Comparison of ENCODE assay signal across 1 cellular context in genomic region chr6:2434116-2434515, GRCh38.
A peak's percentile ranks its signal among the peaks of the same experiment; 100 is the strongest.
TF ChIP-seq lines count a peak whose summit lies in the region.

No MANE protein-coding gene starts in this region.

TF ChIP-seq in HCT116, 20 proteins besides CTCF, POLR2A, EP300 and RAD21:
- TF ChIP-seq SRF (IDR thresholded peaks at IDR 0.05; ENCODE audit: low read depth) (no peak), EZH2 (IDR thresholded peaks at IDR 0.05) (no peak), ELF1 (IDR thresholded peaks at IDR 0.05; ENCODE audit: borderline replicate concordance, low read depth) (no peak), MAX (IDR thresholded peaks at IDR 0.05) (peak; percentile 57; the same call in 1 of the 2 replicates), FOSL1 (IDR thresholded peaks at IDR 0.05; ENCODE audit: low read depth) (peak; percentile 81; the same call in 1 of the 2 replicates), YY1 (IDR thresholded peaks at IDR 0.05; ENCODE audit: extremely low read depth, insufficient replicate concordance, low read depth, low read length) (peak; percentile 33), EGR1 (IDR thresholded peaks at IDR 0.05; ENCODE audit: low read depth) (no peak), CBX3 (IDR thresholded peaks at IDR 0.05; ENCODE audit: low read depth) (peak; percentile 80; the same call in 1 of the 2 replicates), ZNF274 (IDR thresholded peaks at IDR 0.05; ENCODE audit: low read depth, low read length) (no peak), JUND (IDR thresholded peaks at IDR 0.05) (peak; percentile 81), EZH2phosphoT487 (IDR thresholded peaks at IDR 0.05; ENCODE audit: borderline replicate concordance) (no peak), POLR2AphosphoS5 (IDR thresholded peaks at IDR 0.05; ENCODE audit: low read depth, low read length) (peak; percentile 30; the same call in 1 of the 2 replicates), SIN3A (IDR thresholded peaks at IDR 0.05; ENCODE audit: low read depth) (0 out of 2 replicates have a peak, but pooled peaks have one; percentile 40), CEBPB (IDR thresholded peaks at IDR 0.05; ENCODE audit: low read depth) (no peak), SP1 (IDR thresholded peaks at IDR 0.05; ENCODE audit: low read depth) (peak; percentile 88), TCF7L2 (IDR thresholded peaks at IDR 0.05; ENCODE audit: borderline replicate concordance, extremely low read depth, insufficient read depth, insufficient read length) (no peak), ZFX (IDR thresholded peaks at IDR 0.05) (0 out of 2 replicates have a peak, but pooled peaks have one; percentile 7)
- TF ChIP-seq, protein P1, sequence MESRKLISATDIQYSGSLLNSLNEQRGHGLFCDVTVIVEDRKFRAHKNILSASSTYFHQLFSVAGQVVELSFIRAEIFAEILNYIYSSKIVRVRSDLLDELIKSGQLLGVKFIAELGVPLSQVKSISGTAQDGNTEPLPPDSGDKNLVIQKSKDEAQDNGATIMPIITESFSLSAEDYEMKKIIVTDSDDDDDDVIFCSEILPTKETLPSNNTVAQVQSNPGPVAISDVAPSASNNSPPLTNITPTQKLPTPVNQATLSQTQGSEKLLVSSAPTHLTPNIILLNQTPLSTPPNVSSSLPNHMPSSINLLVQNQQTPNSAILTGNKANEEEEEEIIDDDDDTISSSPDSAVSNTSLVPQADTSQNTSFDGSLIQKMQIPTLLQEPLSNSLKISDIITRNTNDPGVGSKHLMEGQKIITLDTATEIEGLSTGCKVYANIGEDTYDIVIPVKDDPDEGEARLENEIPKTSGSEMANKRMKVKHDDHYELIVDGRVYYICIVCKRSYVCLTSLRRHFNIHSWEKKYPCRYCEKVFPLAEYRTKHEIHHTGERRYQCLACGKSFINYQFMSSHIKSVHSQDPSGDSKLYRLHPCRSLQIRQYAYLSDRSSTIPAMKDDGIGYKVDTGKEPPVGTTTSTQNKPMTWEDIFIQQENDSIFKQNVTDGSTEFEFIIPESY (IDR thresholded peaks at IDR 0.05; ENCODE audit: extremely low read depth, insufficient replicate concordance, low read length) = no peak
- TF ChIP-seq, protein P2, sequence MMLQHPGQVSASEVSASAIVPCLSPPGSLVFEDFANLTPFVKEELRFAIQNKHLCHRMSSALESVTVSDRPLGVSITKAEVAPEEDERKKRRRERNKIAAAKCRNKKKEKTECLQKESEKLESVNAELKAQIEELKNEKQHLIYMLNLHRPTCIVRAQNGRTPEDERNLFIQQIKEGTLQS (IDR thresholded peaks at IDR 0.05) = no peak
- TF ChIP-seq, protein P3, sequence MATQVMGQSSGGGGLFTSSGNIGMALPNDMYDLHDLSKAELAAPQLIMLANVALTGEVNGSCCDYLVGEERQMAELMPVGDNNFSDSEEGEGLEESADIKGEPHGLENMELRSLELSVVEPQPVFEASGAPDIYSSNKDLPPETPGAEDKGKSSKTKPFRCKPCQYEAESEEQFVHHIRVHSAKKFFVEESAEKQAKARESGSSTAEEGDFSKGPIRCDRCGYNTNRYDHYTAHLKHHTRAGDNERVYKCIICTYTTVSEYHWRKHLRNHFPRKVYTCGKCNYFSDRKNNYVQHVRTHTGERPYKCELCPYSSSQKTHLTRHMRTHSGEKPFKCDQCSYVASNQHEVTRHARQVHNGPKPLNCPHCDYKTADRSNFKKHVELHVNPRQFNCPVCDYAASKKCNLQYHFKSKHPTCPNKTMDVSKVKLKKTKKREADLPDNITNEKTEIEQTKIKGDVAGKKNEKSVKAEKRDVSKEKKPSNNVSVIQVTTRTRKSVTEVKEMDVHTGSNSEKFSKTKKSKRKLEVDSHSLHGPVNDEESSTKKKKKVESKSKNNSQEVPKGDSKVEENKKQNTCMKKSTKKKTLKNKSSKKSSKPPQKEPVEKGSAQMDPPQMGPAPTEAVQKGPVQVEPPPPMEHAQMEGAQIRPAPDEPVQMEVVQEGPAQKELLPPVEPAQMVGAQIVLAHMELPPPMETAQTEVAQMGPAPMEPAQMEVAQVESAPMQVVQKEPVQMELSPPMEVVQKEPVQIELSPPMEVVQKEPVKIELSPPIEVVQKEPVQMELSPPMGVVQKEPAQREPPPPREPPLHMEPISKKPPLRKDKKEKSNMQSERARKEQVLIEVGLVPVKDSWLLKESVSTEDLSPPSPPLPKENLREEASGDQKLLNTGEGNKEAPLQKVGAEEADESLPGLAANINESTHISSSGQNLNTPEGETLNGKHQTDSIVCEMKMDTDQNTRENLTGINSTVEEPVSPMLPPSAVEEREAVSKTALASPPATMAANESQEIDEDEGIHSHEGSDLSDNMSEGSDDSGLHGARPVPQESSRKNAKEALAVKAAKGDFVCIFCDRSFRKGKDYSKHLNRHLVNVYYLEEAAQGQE (IDR thresholded peaks at IDR 0.05; ENCODE audit: low read depth) = no peak
